In genomic region chr12:47306733-47307679, GRCh38 we compare ENCODE assay signal across 7 cellular contexts.
A peak's percentile ranks its signal among the peaks of the same experiment; 100 is the strongest.
DNase-seq lines count a peak whose midpoint lies in the region; ATAC-seq and TF ChIP-seq lines count a peak whose summit lies in the region.
"Not testable (repeated sequence)": the region's sequence is repeated elsewhere in the genome, so short reads cannot be mapped to it uniquely, and the experiment has no call there.

No MANE protein-coding gene starts in this region.

- not testable (repeated sequence) for H2BK120ac ChIP-seq in mesenchymal stem cell (ENCODE audit: low read depth, low read length)

- TF ChIP-seq CTCF in PC-9 (conservative IDR thresholded peaks at IDR 0.05), result not testable (repeated sequence)

- H2AK5ac ChIP-seq in mesenchymal stem cell (ENCODE audit: low read length, severe bottlenecking), result peak overlapping the region; percentile 47

- POLR2A ChIA-PET in PC-9 (lab: Charles Lee; ENCODE audit: unreplicated experiment), result not testable (repeated sequence)
- POLR2A ChIA-PET in activated CD4-positive, alpha-beta memory T cell treated with anti-CD3 and anti-CD28 coated beads, Interleukin-2, amount 10 ng/mL, durations not matched to agents 7 days and 5 days (lab: Charles Lee), result interaction anchor here (0.8 to 2.9 kb wide), 23 partner anchors 9 to 275 kb away, joined by 3 to 53 read pairs (median 6); partner anchors contain the start of genes AMIGO2 and PCED1B

- not testable (repeated sequence) for H3K79me1 ChIP-seq in mesenchymal stem cell (replicated peaks; ENCODE audit: low read length, poor library complexity, severe bottlenecking)

- not testable (repeated sequence) for H3K9me3 Mint-ChIP-seq in activated CD4-positive, alpha-beta memory T cell treated with anti-CD3 and anti-CD28 coated beads, Interleukin-2, amount 10 ng/mL, durations not matched to agents 7 days and 5 days
- H3K9me3 Mint-ChIP-seq in activated naive CD4-positive, alpha-beta T cell treated with anti-CD3 and anti-CD28 coated beads, Interleukin-2, amount 50 U/mL, for 72 hours, result peaks cover 43 to 48% of the 10 kb centered on the region in 2 donors

- H3K4me3 Mint-ChIP-seq in activated CD4-positive, alpha-beta memory T cell treated with anti-CD3 and anti-CD28 coated beads, Interleukin-2, amount 10 ng/mL, durations not matched to agents 7 days and 5 days, result peak overlapping the region; percentile 76

- not testable (repeated sequence) for H4K20me1 ChIP-seq in PC-9 (ENCODE audit: insufficient read depth)

- not testable (repeated sequence) for H3K9me2 ChIP-seq in PC-9 (ENCODE audit: insufficient read depth)

- H3K27ac Mint-ChIP-seq in activated CD4-positive, alpha-beta memory T cell treated with anti-CD3 and anti-CD28 coated beads, Interleukin-2, amount 10 ng/mL, durations not matched to agents 7 days and 5 days, result peak overlapping the region; percentile 87
- H3K27ac Mint-ChIP-seq in activated naive CD4-positive, alpha-beta T cell treated with anti-CD3 and anti-CD28 coated beads, Interleukin-2, amount 50 U/mL, for 72 hours, result peak overlapping the region; percentile 93 to 95

- BruUV-seq in PC-9 (replicated peaks; lab: Mats Ljungman, UMichigan), result TSS peak; percentile 88

- H2BK12ac ChIP-seq in mesenchymal stem cell (ENCODE audit: low read length in 2 of 2), result not testable (repeated sequence)

- intact Hi-C loops in PC-9 (cut with micrococcal nuclease; ENCODE audit: unreplicated experiment), result loop anchor here (1.0 kb wide), 3 partner anchors 36 to 227 kb away; no protein-coding TSS in a partner anchor

- not testable (repeated sequence) for H3K36me3 ChIP-seq in PC-9 (ENCODE audit: low read depth); mesenchymal stem cell (ENCODE audit: control insufficient read depth in 1 of 2, insufficient read depth in 2 of 2, low read depth in 1 of 2, low read length in 2 of 2)

- not testable (repeated sequence) for H4K8ac ChIP-seq in mesenchymal stem cell (ENCODE audit: low read length)

- ATAC-seq in GM19023 (IDR thresholded peaks at IDR 0.05; ENCODE audit: unreplicated experiment), result peak; percentile 22
- ATAC-seq in HG02885 (IDR thresholded peaks at IDR 0.05; ENCODE audit: poor library complexity, unreplicated experiment), result peak; percentile 27
- peak; percentile 43 to 66 for ATAC-seq in activated naive CD4-positive, alpha-beta T cell treated with anti-CD3 and anti-CD28 coated beads, Interleukin-2, amount 50 U/mL, for 72 hours

- H3K79me2 ChIP-seq in PC-9 (ENCODE audit: low read depth), result not testable (repeated sequence)

- H3K23ac ChIP-seq in mesenchymal stem cell (ENCODE audit: low read length in 2 of 2), result not testable (repeated sequence)

- not testable (repeated sequence) for DNase-seq in PC-9, mesenchymal stem cell
- DNase-seq in activated CD4-positive, alpha-beta memory T cell treated with anti-CD3 and anti-CD28 coated beads, Interleukin-2, amount 10 ng/mL, durations not matched to agents 7 days and 5 days, result peak; percentile 77
- peak; percentile 73 to 75 for DNase-seq in activated naive CD4-positive, alpha-beta T cell treated with anti-CD3 and anti-CD28 coated beads, Interleukin-2, amount 50 U/mL, for 72 hours (ENCODE audit: low spot score in 2 of 2)
- peak; percentile 80 for DNase-seq in stimulated activated CD4-positive, alpha-beta T cell treated with anti-CD3 and anti-CD28 coated beads, Interleukin-4, amount 100 ng/mL, for 24 hours

- H3K4ac ChIP-seq in mesenchymal stem cell (ENCODE audit: low read depth in 1 of 2, low read length in 2 of 2), result not testable (repeated sequence)

- H3K27me3 ChIP-seq in PC-9 (ENCODE audit: insufficient read depth, low read depth); mesenchymal stem cell (ENCODE audit: control insufficient read depth in 1 of 2, insufficient read depth in 1 of 2, low read length in 2 of 2): not testable (repeated sequence)

- H2AFZ ChIP-seq in PC-9, result 0 out of 2 replicates have a peak overlapping the region, but pooled peaks have one; percentile 14
- not testable (repeated sequence) for H2AFZ ChIP-seq in mesenchymal stem cell (ENCODE audit: low read depth, low read length)

- not testable (repeated sequence) for H3K36me3 Mint-ChIP-seq in activated CD4-positive, alpha-beta memory T cell treated with anti-CD3 and anti-CD28 coated beads, Interleukin-2, amount 10 ng/mL, durations not matched to agents 7 days and 5 days (ENCODE audit: low read depth)
- H3K36me3 Mint-ChIP-seq in activated naive CD4-positive, alpha-beta T cell treated with anti-CD3 and anti-CD28 coated beads, Interleukin-2, amount 50 U/mL, for 72 hours, result peaks cover 81 to 83% of the 10 kb centered on the region in 2 donors

- H2BK5ac ChIP-seq in mesenchymal stem cell (ENCODE audit: low read depth, low read length, poor library complexity, severe bottlenecking), result not testable (repeated sequence)

- not testable (repeated sequence) for H3K4me1 ChIP-seq in PC-9 (replicated peaks; ENCODE audit: insufficient read depth); mesenchymal stem cell (ENCODE audit: control insufficient read depth, insufficient read depth, low read depth, low read length)

- H3K27ac ChIP-seq in PC-9, result peak overlapping the region; percentile 24
- H3K27ac ChIP-seq in mesenchymal stem cell (ENCODE audit: low read length, poor library complexity, severe bottlenecking), result not testable (repeated sequence)

- H4K91ac ChIP-seq in mesenchymal stem cell (ENCODE audit: low read length), result not testable (repeated sequence)

- peaks cover 12% of the 10 kb centered on the region; the same call in 1 of the 2 replicates for H3K9me3 ChIP-seq in PC-9 (ENCODE audit: insufficient read depth, low read depth)
- not testable (repeated sequence) for H3K9me3 ChIP-seq in mesenchymal stem cell (ENCODE audit: control insufficient read depth, low read length)

- WGBS in mesenchymal stem cell, result 95% methylated on average over 25 of the region's 25 CpGs

- H3K9ac ChIP-seq in mesenchymal stem cell (ENCODE audit: low read length), result not testable (repeated sequence)

- peaks cover 43% of the 10 kb centered on the region for H3K4me1 Mint-ChIP-seq in activated CD4-positive, alpha-beta memory T cell treated with anti-CD3 and anti-CD28 coated beads, Interleukin-2, amount 10 ng/mL, durations not matched to agents 7 days and 5 days

- not testable (repeated sequence) for H3K14ac ChIP-seq in mesenchymal stem cell (ENCODE audit: low read length in 2 of 2)

- not testable (repeated sequence) for H2BK15ac ChIP-seq in mesenchymal stem cell (ENCODE audit: low read depth, poor library complexity, severe bottlenecking)

- H3K18ac ChIP-seq in mesenchymal stem cell (ENCODE audit: low read depth in 1 of 2, low read length in 2 of 2), result not testable (repeated sequence)

- CTCF ChIA-PET in PC-9 (lab: Charles Lee), result interaction anchor here (0.6 to 1.0 kb wide), 3 partner anchors 87 to 275 kb away, joined by 3 to 5 read pairs (median 3); partner anchors contain the start of gene AMIGO2
- CTCF ChIA-PET in activated CD4-positive, alpha-beta memory T cell treated with anti-CD3 and anti-CD28 coated beads, Interleukin-2, amount 10 ng/mL, durations not matched to agents 7 days and 5 days (lab: Charles Lee), result interaction anchor here (0.7 to 2.3 kb wide), 24 partner anchors 9 to 285 kb away, joined by 3 to 27 read pairs (median 5); partner anchors contain the start of genes AMIGO2 and PCED1B

- not testable (repeated sequence) for H3K27me3 Mint-ChIP-seq in activated CD4-positive, alpha-beta memory T cell treated with anti-CD3 and anti-CD28 coated beads, Interleukin-2, amount 10 ng/mL, durations not matched to agents 7 days and 5 days

- not testable (repeated sequence) for H3K4me3 ChIP-seq in PC-9; mesenchymal stem cell (ENCODE audit: insufficient read depth in 1 of 2, low read depth in 1 of 2, low read length in 2 of 2)

- H3K4me2 ChIP-seq in PC-9, result 0 out of 2 replicates have a peak overlapping the region, but pooled peaks have one; percentile 8
- H3K4me2 ChIP-seq in mesenchymal stem cell (ENCODE audit: low read length, poor library complexity, severe bottlenecking), result not testable (repeated sequence)

- H3F3A ChIP-seq in PC-9 (ENCODE audit: insufficient read depth, low read depth), result not testable (repeated sequence)
